9 cellular contexts compared by ENCODE assay signal in the genomic region with DNA sequence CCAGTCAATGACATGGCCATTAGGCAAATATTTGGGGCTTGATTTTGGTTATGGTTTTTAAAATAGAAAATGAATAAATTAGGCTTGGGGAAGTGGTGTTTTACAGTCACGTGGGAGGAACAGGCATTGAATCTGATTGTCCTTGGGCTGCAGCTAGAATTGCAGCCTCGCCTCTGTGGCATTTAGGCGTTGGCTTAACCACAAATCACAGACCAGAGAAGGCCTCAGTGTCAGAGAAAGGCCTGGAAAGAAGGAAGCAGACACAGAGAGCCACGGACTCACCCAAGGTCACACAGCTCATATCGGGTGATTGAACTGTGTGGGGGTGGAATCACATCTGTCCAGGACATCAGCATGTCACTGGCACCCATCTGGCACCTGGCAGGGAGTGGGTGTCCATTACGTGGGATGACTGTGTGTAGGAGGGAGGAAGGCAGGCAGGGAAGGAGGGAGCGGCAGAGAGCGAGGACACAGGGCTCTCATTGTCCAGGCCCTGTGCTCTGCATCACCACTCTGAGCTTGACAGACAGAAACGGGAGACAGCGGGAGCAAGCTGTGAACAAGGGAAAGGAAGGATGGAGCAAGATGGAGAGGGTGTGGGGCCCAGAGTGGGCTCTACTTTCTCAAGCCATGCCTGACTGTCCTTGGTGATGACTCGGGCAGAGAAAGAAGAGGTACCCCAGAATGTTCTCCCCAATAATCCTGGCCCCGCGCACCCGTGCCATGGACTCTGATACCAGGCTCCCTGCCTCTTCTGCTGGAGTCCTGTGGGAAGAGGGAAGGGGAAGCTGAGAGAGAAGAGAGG.
DNase-seq lines count a peak whose midpoint lies in the region; ATAC-seq and TF ChIP-seq lines count a peak whose summit lies in the region.
"Had no signal": no experiment of that assay in that cellular context is flagged by ENCODE, and none has a peak within 500 bp of the region (broad histone marks: within the 10 kb centered on the region; RNA-seq: fewer than 3 reads in every experiment).

No MANE protein-coding gene starts in this region.

- H3K9ac ChIP-seq in Karpas-422 (ENCODE audit: low read length) (peak overlapping the region; percentile 55), mesendoderm (ENCODE audit: low read length) (no peak overlapping the region)

- H4K8ac ChIP-seq in mesendoderm (ENCODE audit: low read depth, low read length): no peak overlapping the region

- H3K4me2 ChIP-seq in Karpas-422 (ENCODE audit: low read depth, low read length, poor library complexity, severe bottlenecking) (peak overlapping the region; percentile 63), mesendoderm (ENCODE audit: low read length) (no peak overlapping the region)

- peak; percentile 39 for DNase-seq in BJ (ENCODE audit: low read depth)
- no peak for DNase-seq in Karpas-422
- DNase-seq in central memory CD8-positive, alpha-beta T cell (ENCODE audit: low spot score in 2 of 2): no peak
- DNase-seq in mesendoderm: peak; percentile 42
- no peak for DNase-seq in activated CD8-positive, alpha-beta memory T cell treated with anti-CD3 and anti-CD28 coated beads for 24 hours
- DNase-seq in BE2C: no peak
- no peak for DNase-seq in activated gamma-delta T cell treated with Interleukin-2 at 50 U/mL for 16 hours
- DNase-seq in cerebellar cortex (ENCODE audit: low spot score): no peak
- DNase-seq: activated CD4-positive, CD25-positive, alpha-beta regulatory T cell had no signal

- peak; percentile 19 for ATAC-seq in central memory CD8-positive, alpha-beta T cell (replicated peaks; ENCODE audit: extremely low read depth, poor library complexity, severe bottlenecking)

- H2AK5ac ChIP-seq in mesendoderm (ENCODE audit: low read length): no peak overlapping the region

- H3K36me3 Mint-ChIP-seq in central memory CD8-positive, alpha-beta T cell (ENCODE audit: insufficient read depth): no peaks in the 10 kb centered on the region

- peak overlapping the region; percentile 58; the same call in 1 of the 2 replicates for H2AFZ ChIP-seq in Karpas-422 (ENCODE audit: low read length)

- H3K4me3 ChIP-seq in BJ (ENCODE audit: low read depth, low read length) (no peak overlapping the region), Karpas-422 (ENCODE audit: low read length) (peak overlapping the region; percentile 49), mesendoderm (ENCODE audit: low read length) (no peak overlapping the region), BE2C (ENCODE audit: low read depth, low read length) (no peak overlapping the region)

- H3K23ac ChIP-seq in mesendoderm (ENCODE audit: low read length): no peak overlapping the region

- H3K79me1 ChIP-seq in mesendoderm (ENCODE audit: low read length): no peaks in the 10 kb centered on the region

- POLR2A ChIA-PET in BJ (lab: Charles Lee): interaction anchor here (0.6 kb wide), 1 partner anchor 871 kb away, joined by 3 read pairs; no protein-coding TSS in a partner anchor

- H3K4ac ChIP-seq in mesendoderm (ENCODE audit: low read depth, low read length): no peak overlapping the region

- H3K27me3 ChIP-seq in BJ (ENCODE audit: control insufficient read depth, insufficient read depth, low read length) (peaks cover 9% of the 10 kb centered on the region), Karpas-422 (ENCODE audit: low read length) (no peaks in the 10 kb centered on the region), mesendoderm (ENCODE audit: insufficient read depth, low read length, poor library complexity) (no peaks in the 10 kb centered on the region), BE2C (no peaks in the 10 kb centered on the region)

- TF ChIP-seq CTCF in BJ (IDR thresholded peaks at IDR 0.05; ENCODE audit: insufficient read depth, low read depth, low read length): no peak
- TF ChIP-seq CTCF in BE2C (IDR thresholded peaks at IDR 0.05; ENCODE audit: low read depth, low read length): no peak

- WGBS in mesendoderm (ENCODE audit: extremely low coverage, insufficient coverage, low lambda C conversion rate): no CpG with 5 or more reads among the region's 14 CpGs

- no peaks in the 10 kb centered on the region for H3K36me3 ChIP-seq in BJ (ENCODE audit: control insufficient read depth, insufficient read depth, low read length)
- H3K36me3 ChIP-seq in Karpas-422 (ENCODE audit: insufficient read depth, low read length): no peaks in the 10 kb centered on the region
- H3K36me3 ChIP-seq in mesendoderm (ENCODE audit: control insufficient read depth, insufficient read depth, low read length): no peaks in the 10 kb centered on the region
- no peaks in the 10 kb centered on the region for H3K36me3 ChIP-seq in BE2C

- no peaks in the 10 kb centered on the region for H3K9me3 Mint-ChIP-seq in central memory CD8-positive, alpha-beta T cell

- no peak overlapping the region for H3K4me3 Mint-ChIP-seq in central memory CD8-positive, alpha-beta T cell

- H3K56ac ChIP-seq in mesendoderm (ENCODE audit: low read length): peak overlapping the region; percentile 40

- H4K5ac ChIP-seq in mesendoderm (ENCODE audit: low read length): no peak overlapping the region

- H2BK5ac ChIP-seq in mesendoderm (ENCODE audit: low read length): no peak overlapping the region

- H3K79me2 ChIP-seq in Karpas-422 (ENCODE audit: low read length) (no peaks in the 10 kb centered on the region), mesendoderm (ENCODE audit: control insufficient read depth, insufficient read depth, low read length) (no peaks in the 10 kb centered on the region)

- no peaks in the 10 kb centered on the region for H3K9me2 ChIP-seq in Karpas-422 (replicated peaks; ENCODE audit: insufficient read depth, low read length)

- H3K27ac Mint-ChIP-seq in central memory CD8-positive, alpha-beta T cell (ENCODE audit: low read depth): no peak overlapping the region

- no peaks in the 10 kb centered on the region for H4K20me1 ChIP-seq in Karpas-422 (ENCODE audit: insufficient read depth, low read depth, low read length)

- no peak overlapping the region for H3K18ac ChIP-seq in mesendoderm (ENCODE audit: low read length)

- CTCF ChIA-PET in BJ (lab: Yijun Ruan, JAX): interaction anchor here (0.6 to 2.3 kb wide), 4 partner anchors 12 to 381 kb away, joined by 3 to 7 read pairs (median 3); no protein-coding TSS in a partner anchor

- H3K4me1 ChIP-seq in Karpas-422 (ENCODE audit: low read length) (peaks cover 47% of the 10 kb centered on the region), mesendoderm (ENCODE audit: control insufficient read depth, low read depth, low read length) (peaks cover 1% of the 10 kb centered on the region), BE2C (peaks cover 15% of the 10 kb centered on the region)

- no peak overlapping the region for H2BK120ac ChIP-seq in mesendoderm (ENCODE audit: low read depth, low read length)

- no peak overlapping the region for H2BK15ac ChIP-seq in mesendoderm (replicated peaks; ENCODE audit: low read depth)

- H3K4me1 Mint-ChIP-seq in central memory CD8-positive, alpha-beta T cell: no peaks in the 10 kb centered on the region

- H3K9me3 ChIP-seq in Karpas-422 (ENCODE audit: low read length) (no peaks in the 10 kb centered on the region), BE2C (no peaks in the 10 kb centered on the region)

- H3K27me3 Mint-ChIP-seq in central memory CD8-positive, alpha-beta T cell: peaks cover 35% of the 10 kb centered on the region

- H3K27ac ChIP-seq in Karpas-422 (ENCODE audit: low read length) (peak overlapping the region; percentile 56), mesendoderm (ENCODE audit: low read depth, low read length) (no peak overlapping the region)

Comparison
In these comparisons a context has a peak if more than half of its experiments do, and no peak if none do; other contexts are left out.
1. DNase-seq: peak in BJ (single experiment) and mesendoderm (single experiment); none in Karpas-422 (single experiment), central memory CD8-positive, alpha-beta T cell (0 of 2), activated CD8-positive, alpha-beta memory T cell treated with anti-CD3 and anti-CD28 coated beads for 24 hours (single experiment), BE2C (single experiment), activated gamma-delta T cell treated with Interleukin-2 at 50 U/mL for 16 hours (single experiment) and cerebellar cortex (single experiment).